Comparison of ENCODE assay signal across 8 cellular contexts in the genomic region with DNA sequence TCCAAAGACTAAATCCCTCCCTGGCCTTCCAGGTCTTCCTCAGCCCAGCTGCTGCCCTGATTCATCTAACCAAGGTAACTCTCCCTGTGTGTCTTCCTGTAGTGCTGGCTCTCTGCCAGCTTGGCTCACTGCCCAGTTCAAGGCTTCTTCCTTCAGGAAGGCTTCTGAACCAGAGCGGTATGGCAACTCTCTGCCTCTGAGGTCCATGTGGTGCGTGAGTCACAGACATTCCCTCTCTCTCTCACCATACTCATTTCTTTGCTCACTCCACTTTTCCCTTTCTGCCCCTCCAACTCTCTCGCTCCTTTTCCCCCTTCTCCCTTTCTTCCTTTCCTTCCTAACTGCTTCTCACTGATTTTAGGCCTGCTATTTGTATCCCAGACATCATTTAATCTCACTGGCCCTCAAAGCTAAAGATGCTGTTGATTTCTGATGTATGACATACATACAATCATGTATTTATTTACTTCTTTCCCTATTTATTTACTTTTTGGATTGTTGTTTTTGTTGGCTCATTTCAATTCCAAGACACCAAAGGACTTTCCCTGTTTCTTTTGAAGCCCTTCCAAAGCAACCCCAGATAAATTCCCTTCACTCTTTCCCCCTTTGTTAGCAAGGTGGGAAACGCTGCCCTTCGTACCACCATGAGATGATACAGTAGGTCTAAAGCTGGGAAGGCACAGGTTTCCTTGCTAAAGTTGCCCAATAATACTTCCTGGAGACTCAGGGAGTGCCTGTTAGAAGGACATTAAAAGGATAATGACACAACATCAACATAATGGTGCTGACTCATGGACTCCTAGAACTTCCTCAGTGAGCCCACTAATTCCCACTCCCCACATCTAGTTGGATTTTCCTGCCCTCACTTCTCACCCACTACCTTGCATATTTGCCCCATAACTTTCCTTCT. TPM values are rescaled to one million over a fixed set of nuclear protein-coding genes. Genes with fewer than 3 reads are reported as not detected.
DNase-seq lines count a peak whose midpoint lies in the region; ATAC-seq and TF ChIP-seq lines count a peak whose summit lies in the region.

No MANE protein-coding gene starts in this region.

- H3K79me2 ChIP-seq in HCT116 (ENCODE audit: insufficient read depth, low read length) = no peaks in the 10 kb centered on the region

- DNase-seq in AG08395 (ENCODE audit: low spot score) (peak; percentile 94), HCT116 (ENCODE audit: low read depth, low spot score) (peak; percentile 96), NCI-H524 treated with DMSO at 0.1 percent for 48 hours (lab: John Stamatoyannopoulos, UW) (peak; percentile 79), breast epithelium (ENCODE audit: low spot score in 2 of 2) (peak; percentile 97 to 99), lower lobe of right lung (peak; percentile 78), iPS-NIHi7 (ENCODE audit: extremely low spot score) (no peak)

- TF ChIP-seq CTCF in HCT116 (IDR thresholded peaks at IDR 0.05 in 2 of 3, conservative IDR thresholded peaks at IDR 0.05 in 1 of 3; ENCODE audit: borderline replicate concordance in 1 of 3, insufficient read depth in 1 of 3, low read depth in 2 of 3, low read length in 2 of 3) = no peak
- no peak for TF ChIP-seq CTCF in breast epithelium (IDR thresholded peaks at IDR 0.05)
- TF ChIP-seq CTCF in lower lobe of right lung (IDR thresholded peaks at IDR 0.05) = no peak

- H3K36me3 ChIP-seq in HCT116 (ENCODE audit: control insufficient read depth in 1 of 2, insufficient read depth in 2 of 2, low read length in 2 of 2) = no peaks in the 10 kb centered on the region
- H3K36me3 ChIP-seq in breast epithelium = no peaks in the 10 kb centered on the region
- no peaks in the 10 kb centered on the region for H3K36me3 ChIP-seq in lower lobe of right lung

- TF ChIP-seq POLR2A in HCT116 (IDR thresholded peaks at IDR 0.05; ENCODE audit: borderline replicate concordance, extremely low read depth, insufficient read depth, insufficient read length) (no peak), breast epithelium (IDR thresholded peaks at IDR 0.05) (no peak)

- no peaks in the 10 kb centered on the region for H4K20me1 ChIP-seq in HCT116 (ENCODE audit: insufficient read depth)

- no peak overlapping the region for H2AFZ ChIP-seq in HCT116 (ENCODE audit: low read depth, low read length, poor library complexity, severe bottlenecking)

- H3K9ac ChIP-seq in HCT116 (ENCODE audit: low read length) = 0 out of 2 replicates have a peak overlapping the region, but pooled peaks have one; percentile 3

- RAD21 ChIA-PET in HCT116 (lab: Charles Lee; ENCODE audit: low non-redundant PET in 1 of 2, low total read pairs in 2 of 2, uncharacterized antibody in 2 of 2, unreplicated experiment in 2 of 2) = no interaction called here

- no peaks in the 10 kb centered on the region for H3K9me3 ChIP-seq in HCT116 (ENCODE audit: control insufficient read depth in 1 of 2, insufficient read depth in 1 of 2, low read depth in 1 of 2, low read length in 2 of 2)
- no peaks in the 10 kb centered on the region for H3K9me3 ChIP-seq in breast epithelium
- no peaks in the 10 kb centered on the region for H3K9me3 ChIP-seq in lower lobe of right lung

- CTCF ChIA-PET in HCT116 (lab: Charles Lee) = interaction anchor here (1.0 to 2.4 kb wide), 5 partner anchors 9 to 102 kb away, joined by 3 to 11 read pairs (median 3); partner anchors contain the start of gene DUSP23

- H3K4me1 ChIP-seq in HCT116 (ENCODE audit: control insufficient read depth in 1 of 2, insufficient read depth in 2 of 2, low read length in 2 of 2) (peaks cover 21 to 37% of the 10 kb centered on the region in 2 experiments), breast epithelium (no peaks in the 10 kb centered on the region), lower lobe of right lung (peaks cover 11% of the 10 kb centered on the region)

- H3K27ac ChIP-seq in HCT116 (ENCODE audit: low read depth, low read length) (peak overlapping the region; percentile 49), breast epithelium (peak overlapping the region; percentile 59 to 84), lower lobe of right lung (no peak overlapping the region)

- no peak for TF ChIP-seq RAD21 in HCT116 (IDR thresholded peaks at IDR 0.05; ENCODE audit: low read depth)

- BruUV-seq in HCT116 (replicated peaks; lab: Mats Ljungman, UMichigan) = no TSS peak

- no peaks in the 10 kb centered on the region for H3K9me2 ChIP-seq in HCT116 (ENCODE audit: insufficient read depth)

- ATAC-seq in HCT116 (peak; percentile 94), lower lobe of right lung (peak; percentile 49 to 62), HG03108 (IDR thresholded peaks at IDR 0.05; ENCODE audit: unreplicated experiment) (no peak), GM21390 (IDR thresholded peaks at IDR 0.05; ENCODE audit: unreplicated experiment) (no peak)

- H3K4me3 ChIP-seq in HCT116 (replicated peaks in 1 of 2; ENCODE audit: low read depth in 1 of 2, low read length in 2 of 2) (peak overlapping the region in 1 of 2 experiments; percentile 4; a peak in 1 of 4 replicates), breast epithelium (no peak overlapping the region), lower lobe of right lung (no peak overlapping the region)

- H3K4me2 ChIP-seq in HCT116 (ENCODE audit: low read length) = peak overlapping the region; percentile 54

- no peaks in the 10 kb centered on the region for H3K27me3 ChIP-seq in HCT116 (ENCODE audit: insufficient read depth, low read length)
- no peaks in the 10 kb centered on the region for H3K27me3 ChIP-seq in breast epithelium
- H3K27me3 ChIP-seq in lower lobe of right lung (ENCODE audit: low read depth) = no peaks in the 10 kb centered on the region

- POLR2A ChIA-PET in HCT116 (lab: Charles Lee) = interaction anchor here (1.2 kb wide), 1 partner anchor 13 kb away, joined by 3 read pairs; no protein-coding TSS in a partner anchor

- intact Hi-C loops in HCT116 (cut with micrococcal nuclease) (no loop called here), breast epithelium (cut with DNase I; ENCODE audit: low total_unique reads) (loop anchor here (10.0 kb wide), 1 partner anchor 97 kb away; the partner anchor contains the start of gene DUSP23), lower lobe of right lung (cut with DNase I) (no loop called here)

TF ChIP-seq in HCT116, 20 proteins besides CTCF, POLR2A, EP300 and RAD21 (continues in another document):
- TF ChIP-seq TCF7L2 (IDR thresholded peaks at IDR 0.05; ENCODE audit: borderline replicate concordance, extremely low read depth, insufficient read depth, insufficient read length) (peak; percentile 90), JUND (IDR thresholded peaks at IDR 0.05) (peak; percentile 86), SIN3A (IDR thresholded peaks at IDR 0.05; ENCODE audit: low read depth) (peak; percentile 20; the same call in 1 of the 2 replicates), EGR1 (IDR thresholded peaks at IDR 0.05; ENCODE audit: low read depth) (no peak), FOSL1 (IDR thresholded peaks at IDR 0.05; ENCODE audit: low read depth) (peak; percentile 81), ATF3 (IDR thresholded peaks at IDR 0.05) (no peak), ELF1 (IDR thresholded peaks at IDR 0.05; ENCODE audit: borderline replicate concordance, low read depth) (peak; percentile 56; the same call in 1 of the 2 replicates), CEBPB (IDR thresholded peaks at IDR 0.05; ENCODE audit: low read depth) (peak; percentile 84), ZNF274 (IDR thresholded peaks at IDR 0.05; ENCODE audit: low read depth, low read length) (no peak), POLR2AphosphoS5 (IDR thresholded peaks at IDR 0.05; ENCODE audit: low read depth, low read length) (peak; percentile 89), SRF (IDR thresholded peaks at IDR 0.05; ENCODE audit: low read depth) (no peak), ZFX (IDR thresholded peaks at IDR 0.05) (no peak)
- TF ChIP-seq, protein P1, sequence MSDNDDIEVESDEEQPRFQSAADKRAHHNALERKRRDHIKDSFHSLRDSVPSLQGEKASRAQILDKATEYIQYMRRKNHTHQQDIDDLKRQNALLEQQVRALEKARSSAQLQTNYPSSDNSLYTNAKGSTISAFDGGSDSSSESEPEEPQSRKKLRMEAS (IDR thresholded peaks at IDR 0.05) = peak; percentile 94

RNA-seq across cellular contexts. Expression of gene CFAP45, which starts 17.8 kb away (rescaled TPM):
- total RNA-seq in HCT116 (2021; ENCODE audit: unreplicated experiment) (0.59 TPM), breast epithelium (1 to 10 TPM in 2 of 3 donors, under 1 TPM in 1; 0.80 to 2.6 (median 2.6) TPM), lower lobe of right lung (10.2 TPM)
- 0.52 and 0.91 TPM in 2 replicates for polyA plus RNA-seq in HCT116 (2012)

RNA-seq across cellular contexts. Expression of gene VSIG8, which starts 19.7 kb away (rescaled TPM):
- total RNA-seq in HCT116 (2021; ENCODE audit: unreplicated experiment) (not detected), breast epithelium (under 1 TPM in 2 of 3 donors, not detected in 1; 0.15 to 0.16 TPM), lower lobe of right lung (0.35 TPM)
- 0.05 TPM in 1 of 2 replicates, not detected in the other for polyA plus RNA-seq in HCT116 (2012)

RNA-seq across cellular contexts. Expression of gene TAGLN2, which starts 43.1 kb away (rescaled TPM):
- total RNA-seq in HCT116 (2021; ENCODE audit: unreplicated experiment) (127 TPM), breast epithelium (100 to 1,000 TPM; 195 to 259 (median 231) TPM), lower lobe of right lung (451 TPM)
- 174 and 182 TPM in 2 replicates for polyA plus RNA-seq in HCT116 (2012)

RNA-seq across cellular contexts. Expression of gene SLAMF8, which starts 55.5 kb away (rescaled TPM):
- total RNA-seq in HCT116 (2021; ENCODE audit: unreplicated experiment) (not detected), breast epithelium (10 to 100 TPM in 2 of 3 donors, 1 to 10 TPM in 1; 2.3 to 15.4 (median 12.3) TPM), lower lobe of right lung (51.2 TPM)
- polyA plus RNA-seq in HCT116 (2012) = 0.02 TPM in 1 of 2 replicates, not detected in the other

Comparison
In these comparisons a context has a peak if more than half of its experiments do, and no peak if none do; other contexts are left out.
1. ATAC-seq: peak in HCT116 (single experiment) and lower lobe of right lung (2 of 2); none in HG03108 (single experiment) and GM21390 (single experiment).